1 cellular context compared by ENCODE assay signal in genomic region chr14:68192935-68193334, GRCh38.
TF ChIP-seq lines count a peak whose summit lies in the region.

No MANE protein-coding gene starts in this region.

TF ChIP-seq in GM23338, 12 proteins besides CTCF, POLR2A, EP300 and RAD21 (continued from another document):
- TF ChIP-seq JUNB (IDR thresholded peaks at IDR 0.05; ENCODE audit: unreplicated experiment) (no peak), CREB1 (CRISPR knock-in tag; IDR thresholded peaks at IDR 0.05; ENCODE audit: low read depth) (no peak), ZNF331 (CRISPR knock-in tag; IDR thresholded peaks at IDR 0.05; ENCODE audit: low read depth) (no peak), NANOG (IDR thresholded peaks at IDR 0.05; ENCODE audit: borderline replicate concordance) (no peak), EZH2 (IDR thresholded peaks at IDR 0.05; ENCODE audit: low read depth, unreplicated experiment) (no peak)
